Comparison of ENCODE assay signal across 16 cellular contexts in the genomic region with DNA sequence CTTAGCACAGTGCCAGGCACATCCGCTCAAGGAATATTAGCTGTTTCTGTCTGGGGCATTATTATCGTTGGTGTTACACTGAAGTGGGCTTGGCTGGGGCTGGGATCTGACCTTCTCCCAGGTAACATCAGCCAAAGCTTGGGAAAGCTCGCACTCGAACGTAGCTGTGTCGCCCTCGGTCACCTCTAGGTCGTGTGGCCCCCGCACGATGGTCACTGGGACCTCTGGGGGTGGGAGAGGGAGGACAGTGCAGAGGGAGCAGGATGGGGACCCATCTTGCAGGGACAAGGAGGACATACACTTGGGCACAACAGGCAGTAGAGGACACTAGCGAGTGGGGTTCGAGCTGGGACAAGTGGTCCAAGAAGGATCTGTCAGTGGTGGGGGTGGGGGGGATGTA. TPM values are rescaled to one million over a fixed set of nuclear protein-coding genes. Genes with fewer than 3 reads are reported as not detected.
DNase-seq lines count a peak whose midpoint lies in the region; ATAC-seq, FAIRE-seq and TF ChIP-seq lines count a peak whose summit lies in the region.
"Had no signal": no experiment of that assay in that cellular context is flagged by ENCODE, and none has a peak within 500 bp of the region (broad histone marks: within the 10 kb centered on the region; RNA-seq: fewer than 3 reads in every experiment).

No MANE protein-coding gene starts in this region.

- H4K20me1 ChIP-seq in astrocyte (ENCODE audit: insufficient read depth, low read length): peaks cover 5% of the 10 kb centered on the region

- H3K4me1 ChIP-seq in BE2C (peaks cover 5% of the 10 kb centered on the region; the same call in 1 of the 2 replicates), astrocyte (ENCODE audit: insufficient read depth, low read length) (peaks cover 14% of the 10 kb centered on the region)
- H3K4me1 ChIP-seq in naive thymus-derived CD4-positive, alpha-beta T cell (ENCODE audit: control insufficient read depth in 2 of 2, insufficient read depth in 2 of 2, low read length in 2 of 2): peaks cover 5 to 13% of the 10 kb centered on the region in 2 donors

- POLR2A ChIA-PET in naive thymus-derived CD4-positive, alpha-beta T cell (lab: Charles Lee): interaction anchor here (0.6 kb wide), 1 partner anchor 41 kb away, joined by 3 read pairs; no protein-coding TSS in a partner anchor

- no peak for DNase-seq in BE2C
- DNase-seq in HFFc6: no peak
- no peak for DNase-seq in astrocyte (ENCODE audit: low read depth)
- no peak for DNase-seq in naive thymus-derived CD4-positive, alpha-beta T cell
- no peak for DNase-seq in GM10266 (ENCODE audit: extremely low spot score)
- DNase-seq in H54 (ENCODE audit: insufficient read length, low spot score): no peak
- DNase-seq in NCI-H2081 (lab: John Stamatoyannopoulos, UW): no peak
- DNase-seq: activated T-cell treated with anti-CD3 and anti-CD28 coated beads for 4 hours, DND-41, NCI-H146, NCI-H446 had no signal

- no peaks in the 10 kb centered on the region for H3K36me3 Mint-ChIP-seq in HFFc6 (ENCODE audit: low read depth)
- H3K36me3 Mint-ChIP-seq in astrocyte (ENCODE audit: low read depth, unreplicated experiment): peaks cover 8% of the 10 kb centered on the region
- no peaks in the 10 kb centered on the region for H3K36me3 Mint-ChIP-seq in naive thymus-derived CD4-positive, alpha-beta T cell

- TF ChIP-seq CTCF in BE2C (IDR thresholded peaks at IDR 0.05; ENCODE audit: low read depth, low read length) (no peak), HFFc6 (IDR thresholded peaks at IDR 0.05) (no peak), astrocyte (IDR thresholded peaks at IDR 0.05; ENCODE audit: insufficient read depth, low read depth, low read length) (no peak), GM10266 (IDR thresholded peaks at IDR 0.05; ENCODE audit: control insufficient read depth, insufficient read depth, low read depth, missing control alignments) (no peak)

- no peak overlapping the region for H3K9ac ChIP-seq in astrocyte (ENCODE audit: low read length)

- no peaks in the 10 kb centered on the region for H3K79me2 ChIP-seq in astrocyte (ENCODE audit: insufficient read depth, low read length)

- no peak for TF ChIP-seq POLR2A in H54 (IDR thresholded peaks at IDR 0.05; ENCODE audit: low read depth, low read length)

- CTCF ChIA-PET in naive thymus-derived CD4-positive, alpha-beta T cell (lab: Charles Lee): no interaction called here

- peaks cover 6% of the 10 kb centered on the region; the same call in 1 of the 2 replicates for H3K4me1 Mint-ChIP-seq in HFFc6 (ENCODE audit: low read depth)
- H3K4me1 Mint-ChIP-seq in astrocyte (ENCODE audit: low read depth, unreplicated experiment): peaks cover 1% of the 10 kb centered on the region
- H3K4me1 Mint-ChIP-seq in naive thymus-derived CD4-positive, alpha-beta T cell: peaks cover 5 to 20% (median 8%) of the 10 kb centered on the region in 7 donors

- peak overlapping the region; percentile 26; the same call in 1 of the 2 replicates for H3K4me3 Mint-ChIP-seq in HFFc6
- H3K4me3 Mint-ChIP-seq in astrocyte (ENCODE audit: unreplicated experiment): peak overlapping the region; percentile 55
- H3K4me3 Mint-ChIP-seq in naive thymus-derived CD4-positive, alpha-beta T cell: peak overlapping the region; percentile 27 to 85 (median 62)

- H3K9me3 Mint-ChIP-seq in HFFc6: no peaks in the 10 kb centered on the region
- no peaks in the 10 kb centered on the region for H3K9me3 Mint-ChIP-seq in astrocyte (ENCODE audit: unreplicated experiment)
- no peaks in the 10 kb centered on the region for H3K9me3 Mint-ChIP-seq in naive thymus-derived CD4-positive, alpha-beta T cell

- H2AFZ ChIP-seq in astrocyte (ENCODE audit: low read depth, low read length): no peak overlapping the region

- H3K27me3 ChIP-seq in BE2C (no peaks in the 10 kb centered on the region), astrocyte (ENCODE audit: insufficient read depth, low read length) (no peaks in the 10 kb centered on the region)
- peaks cover 3 to 17% of the 10 kb centered on the region in 2 donors for H3K27me3 ChIP-seq in naive thymus-derived CD4-positive, alpha-beta T cell (ENCODE audit: control insufficient read depth in 2 of 2, insufficient read depth in 2 of 2, low read length in 2 of 2)

- ATAC-seq in naive thymus-derived CD4-positive, alpha-beta T cell: no peak
- ATAC-seq in HG02938 (IDR thresholded peaks at IDR 0.05; ENCODE audit: unreplicated experiment): no peak

- no peaks in the 10 kb centered on the region for H3K9me3 ChIP-seq in BE2C
- H3K9me3 ChIP-seq in astrocyte (ENCODE audit: insufficient read depth, low read depth, low read length): no peaks in the 10 kb centered on the region
- H3K9me3 ChIP-seq in naive thymus-derived CD4-positive, alpha-beta T cell (ENCODE audit: control insufficient read depth in 2 of 3, low read length in 3 of 3): no peaks in the 10 kb centered on the region
- H3K9me3 ChIP-seq: thoracic aorta had no signal

- H3K4me2 ChIP-seq in astrocyte (ENCODE audit: low read length): peak overlapping the region; percentile 97

- intact Hi-C loops in naive thymus-derived CD4-positive, alpha-beta T cell (cut with micrococcal nuclease): loop anchor here (2.0 kb wide), 2 partner anchors 43 to 55 kb away; a partner anchor contains a TSS

- H3K27me3 Mint-ChIP-seq in HFFc6 (ENCODE audit: insufficient read depth): no peaks in the 10 kb centered on the region; the same call in none of the 2 replicates
- H3K27me3 Mint-ChIP-seq in astrocyte (ENCODE audit: low read depth, unreplicated experiment): peaks cover 15% of the 10 kb centered on the region
- H3K27me3 Mint-ChIP-seq in naive thymus-derived CD4-positive, alpha-beta T cell: peaks cover 0 to 48% (median 31%) of the 10 kb centered on the region in 5 donors

- FAIRE-seq in astrocyte (lab: Jason Lieb, UNC): no peak
- no peak for FAIRE-seq in H54 (lab: Jason Lieb, UNC)

- H3K27ac ChIP-seq in astrocyte (ENCODE audit: low read depth, low read length): no peak overlapping the region
- no peak overlapping the region for H3K27ac ChIP-seq in naive thymus-derived CD4-positive, alpha-beta T cell (ENCODE audit: low read depth, low read length)
- H3K27ac ChIP-seq: HL-60 had no signal

- H3K4me3 ChIP-seq in BE2C (ENCODE audit: low read depth, low read length): peak overlapping the region; percentile 72; the same call in 1 of the 2 replicates
- no peak overlapping the region for H3K4me3 ChIP-seq in astrocyte (ENCODE audit: insufficient read depth, low read depth, low read length)
- H3K4me3 ChIP-seq in naive thymus-derived CD4-positive, alpha-beta T cell (ENCODE audit: low read length): no peak overlapping the region

- peaks cover 5% of the 10 kb centered on the region for H3K36me3 ChIP-seq in BE2C
- H3K36me3 ChIP-seq in astrocyte (ENCODE audit: insufficient read depth, low read length): no peaks in the 10 kb centered on the region
- no peaks in the 10 kb centered on the region for H3K36me3 ChIP-seq in naive thymus-derived CD4-positive, alpha-beta T cell (ENCODE audit: control insufficient read depth in 2 of 3, insufficient read depth in 3 of 3, low read length in 3 of 3)

- no peak overlapping the region for H3K27ac Mint-ChIP-seq in HFFc6
- H3K27ac Mint-ChIP-seq in astrocyte (ENCODE audit: unreplicated experiment): no peak overlapping the region
- no peak overlapping the region for H3K27ac Mint-ChIP-seq in naive thymus-derived CD4-positive, alpha-beta T cell

RNA-seq across cellular contexts. Expression of a gene that starts 9.6 kb away (rescaled TPM):
- 110 TPM for polyA plus RNA-seq in BE2C (2012; ENCODE audit: insufficient read depth, insufficient read length, low read depth)
- total RNA-seq in HFFc6 (2021; fragmentation: NEBNext Ultra II Directional; extraction: Animal tissue kit (Norgen Biotek cat#: 25700)): 1 to 10 TPM; 2.3 to 2.8 (median 2.7) TPM
- total RNA-seq in astrocyte: 3.8 TPM in 2 replicates
- under 1 TPM in 4 of 5 experiments, not detected in 1; 0.45 to 0.69 (median 0.50) TPM for total RNA-seq in naive thymus-derived CD4-positive, alpha-beta T cell
- not detected for polyA plus RNA-seq in naive thymus-derived CD4-positive, alpha-beta T cell

RNA-seq across cellular contexts. Expression of a gene that starts 9.9 kb away (rescaled TPM):
- polyA plus RNA-seq in BE2C (2012; ENCODE audit: insufficient read depth, insufficient read length, low read depth): 304 TPM
- 100 to 1,000 TPM; 116 to 190 (median 139) TPM for total RNA-seq in HFFc6 (2021; fragmentation: NEBNext Ultra II Directional; extraction: Animal tissue kit (Norgen Biotek cat#: 25700))
- total RNA-seq in astrocyte: 151 and 163 TPM in 2 replicates
- total RNA-seq in naive thymus-derived CD4-positive, alpha-beta T cell: 10 to 100 TPM in 1 of 5 experiments, 1 to 10 TPM in 4; 4.3 to 15.3 (median 5.7) TPM
- polyA plus RNA-seq in naive thymus-derived CD4-positive, alpha-beta T cell: 1 to 10 TPM; 4.1 to 7.8 TPM

RNA-seq across cellular contexts. Expression of a gene that starts 17.9 kb away (rescaled TPM):
- 340 TPM for polyA plus RNA-seq in BE2C (2012; ENCODE audit: insufficient read depth, insufficient read length, low read depth)
- 10 to 100 TPM; 60.0 to 85.2 (median 65.8) TPM for total RNA-seq in HFFc6 (2021; fragmentation: NEBNext Ultra II Directional; extraction: Animal tissue kit (Norgen Biotek cat#: 25700))
- 77.5 and 88.1 TPM in 2 replicates for total RNA-seq in astrocyte
- 1 to 10 TPM in 2 of 5 experiments, under 1 TPM in 1, not detected in 2; 0.19 to 7.1 (median 4.0) TPM for total RNA-seq in naive thymus-derived CD4-positive, alpha-beta T cell
- not detected for polyA plus RNA-seq in naive thymus-derived CD4-positive, alpha-beta T cell

RNA-seq across cellular contexts. Expression of a gene that starts 18.6 kb away (rescaled TPM):
- polyA plus RNA-seq in BE2C (2012; ENCODE audit: insufficient read depth, insufficient read length, low read depth): 7.7 TPM
- total RNA-seq in HFFc6 (2021; fragmentation: NEBNext Ultra II Directional; extraction: Animal tissue kit (Norgen Biotek cat#: 25700)): under 1 TPM in 5 of 6 experiments, not detected in 1; 0.14 to 0.45 (median 0.25) TPM
- total RNA-seq in astrocyte: 0.52 and 0.99 TPM in 2 replicates
- total RNA-seq in naive thymus-derived CD4-positive, alpha-beta T cell: under 1 TPM in 1 of 5 experiments, not detected in 4; 0.21 TPM
- polyA plus RNA-seq in naive thymus-derived CD4-positive, alpha-beta T cell: not detected
- total RNA-seq: LHCN-M2, OCI-LY7 had no signal

RNA-seq across cellular contexts. Expression of a gene that starts 39.2 kb away (rescaled TPM):
- polyA plus RNA-seq in BE2C (2012; ENCODE audit: insufficient read depth, insufficient read length, low read depth): 116 TPM
- under 1 TPM in 3 of 6 experiments, not detected in 3; 0.05 to 0.19 (median 0.07) TPM for total RNA-seq in HFFc6 (2021; fragmentation: NEBNext Ultra II Directional; extraction: Animal tissue kit (Norgen Biotek cat#: 25700))
- 0.39 and 0.70 TPM in 2 replicates for total RNA-seq in astrocyte
- under 1 TPM in 4 of 5 experiments, not detected in 1; 0.12 to 0.49 (median 0.17) TPM for total RNA-seq in naive thymus-derived CD4-positive, alpha-beta T cell
- not detected for polyA plus RNA-seq in naive thymus-derived CD4-positive, alpha-beta T cell
- total RNA-seq: LHCN-M2 had no signal
